8 cellular contexts compared by ENCODE assay signal in the genomic region with DNA sequence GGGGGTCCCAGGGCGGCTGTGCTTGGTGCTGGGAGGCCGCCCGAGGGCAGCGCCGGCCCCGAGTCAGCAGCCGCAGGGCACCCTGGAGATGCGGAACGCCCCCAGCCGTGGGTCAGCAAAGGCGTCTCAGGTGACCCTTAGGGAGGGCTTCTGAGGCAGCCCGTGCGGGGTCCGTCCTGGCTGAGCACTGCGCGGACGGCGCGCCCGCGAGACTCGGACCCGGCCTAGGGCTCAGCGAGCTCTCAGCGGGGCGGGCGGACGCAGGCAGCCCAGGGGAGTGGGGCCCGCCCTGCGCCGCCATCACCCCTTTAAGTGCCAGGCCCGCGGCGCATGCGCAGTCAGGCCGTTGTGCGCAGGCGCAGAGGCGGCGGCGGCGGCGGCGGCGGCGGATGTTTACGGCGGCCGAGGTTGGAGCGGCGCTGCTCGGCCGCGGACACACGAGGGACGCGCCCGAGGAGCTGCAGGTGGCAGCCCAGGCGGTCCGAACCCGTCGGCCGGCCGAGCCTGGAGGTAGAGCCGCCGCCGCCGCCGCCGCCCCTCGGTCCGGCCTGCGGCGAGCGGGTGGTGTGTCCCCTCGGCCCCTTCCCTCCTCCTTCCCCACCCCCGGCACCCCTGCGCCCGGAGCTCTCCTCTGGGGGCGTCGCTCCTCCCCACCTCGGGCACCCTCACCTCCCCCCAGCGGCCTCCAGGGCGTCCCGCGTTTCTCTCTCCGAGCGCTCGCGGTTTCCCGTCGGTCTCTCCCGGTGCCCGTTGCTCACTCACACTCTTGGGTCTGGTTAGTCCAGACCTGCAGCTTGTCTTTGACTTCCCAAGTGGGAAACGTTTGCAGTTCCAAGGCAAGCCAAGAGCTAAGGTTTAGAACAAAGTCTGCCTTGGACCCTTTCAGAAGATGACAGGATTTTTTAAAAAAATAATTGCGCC. TPM values are rescaled to one million over a fixed set of nuclear protein-coding genes. Genes with fewer than 3 reads are reported as not detected.
DNase-seq lines count a peak whose midpoint lies in the region; ATAC-seq and TF ChIP-seq lines count a peak whose summit lies in the region.

A gene (plus strand): TSS at position 388 of the 921 bp plus-strand sequence. CDS start 4,218 bp downstream, outside the sequence.

- peak within 1 kb of the TSS; percentile 98 for H3K27ac Mint-ChIP-seq in activated naive CD8-positive, alpha-beta T cell treated with anti-CD3 and anti-CD28 coated beads, Interleukin-2, amount 50 U/mL, for 24 hours

- no peaks in the 10 kb centered on the region for H3K27me3 ChIP-seq in transverse colon

- peak; percentile 38 for TF ChIP-seq POLR2A in transverse colon (IDR thresholded peaks at IDR 0.05)

- peak within 1 kb of the TSS; percentile 91 for H3K4me3 Mint-ChIP-seq in activated naive CD8-positive, alpha-beta T cell treated with anti-CD3 and anti-CD28 coated beads, Interleukin-2, amount 50 U/mL, for 24 hours

- no peaks in the 10 kb centered on the region for H3K9me3 Mint-ChIP-seq in activated naive CD8-positive, alpha-beta T cell treated with anti-CD3 and anti-CD28 coated beads, Interleukin-2, amount 50 U/mL, for 24 hours

- DNase-seq in GM10266 (ENCODE audit: extremely low spot score) (peak; percentile 98), NCI-H1092 treated with DMSO at 0.1 percent for 48 hours (lab: John Stamatoyannopoulos, UW) (peak; percentile 84), SW480 (ENCODE audit: low spot score) (peak; percentile 90), cardiac septum (ENCODE audit: low spot score) (peak; percentile 91), pons (ENCODE audit: low spot score) (peak; percentile 62), transverse colon (peak; percentile 82)
- DNase-seq in activated naive CD8-positive, alpha-beta T cell treated with anti-CD3 and anti-CD28 coated beads, Interleukin-2, amount 50 U/mL, for 24 hours, result peak; percentile 84

- intact Hi-C loops in cardiac septum (cut with DNase I), result loop anchor here (5.0 kb wide), 1 partner anchor 1038 kb away; a partner anchor contains a TSS
- intact Hi-C loops in transverse colon (cut with DNase I; ENCODE audit: low total_unique reads), result no loop called here

- peak; percentile 70 for ATAC-seq in HG02610 (IDR thresholded peaks at IDR 0.05; ENCODE audit: unreplicated experiment)
- peak; percentile 85 for ATAC-seq in activated naive CD8-positive, alpha-beta T cell treated with anti-CD3 and anti-CD28 coated beads, Interleukin-2, amount 50 U/mL, for 24 hours

- peaks cover 4 to 26% (median 17%) of the 10 kb centered on the region in 4 donors for H3K4me1 ChIP-seq in transverse colon

- no peaks in the 10 kb centered on the region for H3K36me3 ChIP-seq in transverse colon

- peaks cover 2% of the 10 kb centered on the region for H3K27me3 Mint-ChIP-seq in activated naive CD8-positive, alpha-beta T cell treated with anti-CD3 and anti-CD28 coated beads, Interleukin-2, amount 50 U/mL, for 24 hours

- H3K4me3 ChIP-seq in transverse colon, result peak within 1 kb of the TSS; percentile 78 to 89 (median 87)

- H3K4me1 Mint-ChIP-seq in activated naive CD8-positive, alpha-beta T cell treated with anti-CD3 and anti-CD28 coated beads, Interleukin-2, amount 50 U/mL, for 24 hours, result peaks cover 50% of the 10 kb centered on the region

- TF ChIP-seq EP300 in transverse colon (IDR thresholded peaks at IDR 0.05; ENCODE audit: low read depth), result no peak

- no peaks in the 10 kb centered on the region for H3K9me3 ChIP-seq in transverse colon

- 0% methylated on average over 55 of the region's 96 CpGs; no CpG with 5 or more reads in 1 of the 2 donors for WGBS in transverse colon (ENCODE audit: low coverage in 1 of 2), 2 donors

- in situ Hi-C loops in transverse colon (cut with MboI; ENCODE audit: low pct_ligation_motif_present in 1 of 4, low pct_unique_long_range_greater_than_20kb in 1 of 4, low sequenced_read_pairs in 3 of 4), result no loop called here

- peak within 1 kb of the TSS; percentile 85 to 95 (median 91) for H3K27ac ChIP-seq in transverse colon

- TF ChIP-seq CTCF in GM10266 (IDR thresholded peaks at IDR 0.05; ENCODE audit: control insufficient read depth, insufficient read depth, low read depth, missing control alignments) (no peak), transverse colon (IDR thresholded peaks at IDR 0.05) (peak in 1 of 5 experiments; percentile 8)

- peaks cover 12% of the 10 kb centered on the region for H3K36me3 Mint-ChIP-seq in activated naive CD8-positive, alpha-beta T cell treated with anti-CD3 and anti-CD28 coated beads, Interleukin-2, amount 50 U/mL, for 24 hours (ENCODE audit: low read depth)

RNA-seq across cellular contexts. Expression of the gene that starts here (rescaled TPM):
- 46.9 TPM for total RNA-seq in cardiac septum
- 10 to 100 TPM; 17.6 to 55.3 (median 34.2) TPM for total RNA-seq in transverse colon

Comparison
In these comparisons a context has a peak if more than half of its experiments do, and no peak if none do; other contexts are left out.
1. Peak in every context shown above with its lines: DNase-seq, ATAC-seq, H3K4me3 ChIP-seq and H3K27ac ChIP-seq.